ENCODE assay signal across 1 cellular context in the genomic region with DNA sequence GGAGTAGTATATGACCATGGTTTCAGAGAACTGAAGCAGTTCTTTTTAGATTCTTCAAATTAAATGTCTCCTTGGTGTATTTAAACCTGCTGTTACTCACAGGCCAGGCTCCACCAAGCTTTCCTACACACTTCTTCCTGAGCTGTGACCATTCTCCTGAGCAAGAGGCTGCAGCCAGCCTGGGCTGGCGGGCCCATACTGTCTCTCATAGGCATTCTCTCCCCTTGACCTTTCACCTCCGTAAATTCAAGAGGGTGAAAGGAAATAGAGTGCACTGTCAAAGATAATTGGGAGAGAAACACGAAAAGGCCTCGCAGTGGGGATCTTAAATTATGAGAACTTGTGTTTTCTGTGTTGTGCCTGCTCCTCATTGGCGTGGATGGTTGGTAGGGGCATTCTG.
TF ChIP-seq lines count a peak whose summit lies in the region.

No MANE protein-coding gene starts in this region.

TF ChIP-seq in neural cell, 6 proteins besides CTCF, POLR2A, EP300 and RAD21 (continued from another document):
- TF ChIP-seq MXI1 (conservative IDR thresholded peaks at IDR 0.05; ENCODE audit: poor library complexity, severe bottlenecking) = no peak
